Comparison of ENCODE assay signal across 1 cellular context in genomic region chr2:27211241-27211942, GRCh38.
TF ChIP-seq lines count a peak whose summit lies in the region.

No MANE protein-coding gene starts in this region.

TF ChIP-seq in HepG2, 621 proteins besides CTCF, POLR2A, EP300 and RAD21 (continued from another document):
- TF ChIP-seq NR0B2 (CRISPR knock-in tag; IDR thresholded peaks at IDR 0.05) (no peak; the same call in 1 of the 2 replicates), ZNF264 (CRISPR knock-in tag; IDR thresholded peaks at IDR 0.05) (0 out of 2 replicates have a peak, but pooled peaks have one; percentile 30), IRF1 (CRISPR knock-in tag; IDR thresholded peaks at IDR 0.05; ENCODE audit: low read depth) (no peak), ZBTB42 (CRISPR knock-in tag; IDR thresholded peaks at IDR 0.05) (no peak; the same call in 1 of the 2 replicates), KDM2A (CRISPR knock-in tag; IDR thresholded peaks at IDR 0.05; ENCODE audit: borderline replicate concordance, low read depth) (peak; percentile 28; the same call in 1 of the 2 replicates), CBX5 (CRISPR knock-in tag; IDR thresholded peaks at IDR 0.05; ENCODE audit: borderline replicate concordance) (no peak), ZNF552 (CRISPR knock-in tag; IDR thresholded peaks at IDR 0.05; ENCODE audit: borderline replicate concordance) (no peak), RFX1 (IDR thresholded peaks at IDR 0.05) (no peak)
